ENCODE assay signal across 17 cellular contexts in genomic region chr1:63857478-63857877, GRCh38.
DNase-seq lines count a peak whose midpoint lies in the region; ATAC-seq, FAIRE-seq and TF ChIP-seq lines count a peak whose summit lies in the region.
"Had no signal": no experiment of that assay in that cellular context is flagged by ENCODE, and none has a peak within 500 bp of the region (broad histone marks: within the 10 kb centered on the region; RNA-seq: fewer than 3 reads in every experiment).

No MANE protein-coding gene starts in this region.

- H3K9ac ChIP-seq in HUES48 (ENCODE audit: low read depth, low read length): no peak overlapping the region
- H3K9ac ChIP-seq: BLaER1 had no signal

- in situ Hi-C loops in KBM-7 (cut with MboI; ENCODE audit: low pct_unique_long_range_greater_than_20kb, low sequenced_read_pairs): no loop called here

- H3K27ac ChIP-seq in HUES48 (ENCODE audit: low read depth, low read length) (peak overlapping the region; percentile 33), right cardiac atrium (ENCODE audit: low read length) (no peak overlapping the region)
- H3K27ac ChIP-seq: A549, BLaER1 had no signal

- no peaks in the 10 kb centered on the region for H3K27me3 ChIP-seq in HUES48 (ENCODE audit: control insufficient read depth, insufficient read depth, low read length)
- no peaks in the 10 kb centered on the region for H3K27me3 ChIP-seq in bronchial epithelial cell (ENCODE audit: control insufficient read depth, insufficient read depth, low read length)
- no peaks in the 10 kb centered on the region for H3K27me3 ChIP-seq in right cardiac atrium (ENCODE audit: control insufficient read depth, insufficient read depth)
- H3K27me3 ChIP-seq: BLaER1 had no signal

- DNase-seq in bronchial epithelial cell (ENCODE audit: low read depth) (no peak), right cardiac atrium (no peak), renal cortical epithelial cell (ENCODE audit: low read depth) (peak; percentile 39), KBM-7 (no peak)
- DNase-seq: Caco-2; CD8-positive, alpha-beta memory T cell; DMS53; GF-D8; HCEC 1CT; HFFc6 had no signal

- H3K4me3 ChIP-seq in HUES48 (ENCODE audit: low read depth, low read length): no peak overlapping the region
- no peak overlapping the region for H3K4me3 ChIP-seq in bronchial epithelial cell (ENCODE audit: low read depth, low read length)
- no peak overlapping the region for H3K4me3 ChIP-seq in right cardiac atrium (ENCODE audit: low read length)
- H3K4me3 ChIP-seq: A549, BLaER1 had no signal

- H3K9me3 ChIP-seq in HUES48 (ENCODE audit: control insufficient read depth, insufficient read depth, low read length) (no peaks in the 10 kb centered on the region), right cardiac atrium (ENCODE audit: control insufficient read depth, low read length) (no peaks in the 10 kb centered on the region)
- H3K9me3 ChIP-seq: A549, Caco-2 had no signal

- no peak for TF ChIP-seq CTCF in bronchial epithelial cell (IDR thresholded peaks at IDR 0.05; ENCODE audit: insufficient read depth, low read length, severe bottlenecking)

- intact Hi-C loops in right cardiac atrium (cut with DNase I): loop anchor here in 1 of 4 donors (5.0 kb wide), 1 partner anchor 160 kb away; no protein-coding TSS in a partner anchor

- WGBS in right cardiac atrium: 44% methylated on average over 2 of the region's 2 CpGs

- H3K4me1 ChIP-seq in HUES48 (ENCODE audit: control insufficient read depth, insufficient read depth, low read length): peaks cover 38% of the 10 kb centered on the region
- no peaks in the 10 kb centered on the region for H3K4me1 ChIP-seq in right cardiac atrium (ENCODE audit: control insufficient read depth, insufficient read depth, low read length)
- H3K4me1 ChIP-seq: BLaER1, Caco-2 had no signal

- FAIRE-seq in bronchial epithelial cell (lab: Jason Lieb, UNC): peak; percentile 47
- FAIRE-seq: A549, GM19239, HTR-8/SVneo had no signal

- H3K36me3 ChIP-seq in HUES48 (ENCODE audit: control insufficient read depth, insufficient read depth, low read length): no peaks in the 10 kb centered on the region
- no peaks in the 10 kb centered on the region for H3K36me3 ChIP-seq in bronchial epithelial cell (ENCODE audit: control insufficient read depth, insufficient read depth, low read length)
- H3K36me3 ChIP-seq: BLaER1 had no signal

- ATAC-seq in right cardiac atrium: peak; percentile 29 to 53
- ATAC-seq in HG03039 (IDR thresholded peaks at IDR 0.05; ENCODE audit: unreplicated experiment): no peak
- no peak for ATAC-seq in GM19452 (IDR thresholded peaks at IDR 0.05; ENCODE audit: unreplicated experiment)
- ATAC-seq: A549 had no signal

Comparison
In these comparisons a context has a peak if more than half of its experiments do, and no peak if none do; other contexts are left out.
1. ATAC-seq: peak in right cardiac atrium (2 of 2); none in HG03039 (single experiment) and GM19452 (single experiment).